Comparison of ENCODE assay signal across 16 cellular contexts in the genomic region with DNA sequence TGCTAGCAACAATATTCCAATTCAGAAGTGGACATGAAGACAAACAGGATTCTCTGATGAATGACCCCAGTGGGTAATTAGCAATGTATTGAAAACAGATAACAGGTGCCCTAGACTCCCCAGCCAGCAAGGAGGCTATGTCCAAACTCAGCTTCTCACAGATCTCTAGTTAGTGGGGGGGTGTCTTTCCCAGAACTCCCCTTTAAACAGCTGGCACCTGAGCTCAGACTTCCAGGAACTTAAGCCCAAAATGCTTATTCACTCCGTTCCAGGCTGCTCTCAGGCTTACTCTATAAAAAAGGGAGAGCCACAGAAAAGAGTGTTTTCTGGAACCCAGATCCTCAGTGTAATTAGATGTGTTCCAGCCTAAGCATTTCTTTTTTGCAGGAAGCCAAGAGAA.
"Had no signal": no experiment of that assay in that cellular context is flagged by ENCODE, and none has a peak within 500 bp of the region (broad histone marks: within the 10 kb centered on the region; RNA-seq: fewer than 3 reads in every experiment).

No MANE protein-coding gene starts in this region.

- ATAC-seq: foreskin keratinocyte, heart left ventricle, left colon, mucosa of descending colon, natural killer cell had no signal

- H3K4me3 ChIP-seq: colonic mucosa, esophagus squamous epithelium, heart left ventricle, mucosa of descending colon, sigmoid colon, stomach had no signal

- H3K27me3 ChIP-seq: colonic mucosa, esophagus squamous epithelium, foreskin keratinocyte, heart left ventricle, sigmoid colon, stomach had no signal

- H3K36me3 ChIP-seq: colonic mucosa, esophagus squamous epithelium, heart left ventricle, sigmoid colon, stomach had no signal

- H3K4me1 ChIP-seq: colonic mucosa, foreskin keratinocyte had no signal

- H3K9me3 ChIP-seq: colonic mucosa, esophagus squamous epithelium, mucosa of descending colon, sigmoid colon, stomach had no signal

- H3K27ac ChIP-seq: colonic mucosa, esophagus squamous epithelium, foreskin keratinocyte had no signal

- DNase-seq: colonic mucosa; dermis blood vessel endothelial cell; esophagus squamous epithelium; foreskin keratinocyte; heart left ventricle; hippocampal formation; left colon; mammary epithelial cell; mucosa of descending colon; natural killer cell; occipital lobe; sigmoid colon; small intestine; stimulated activated CD4-positive, alpha-beta T cell treated with anti-CD3 and anti-CD28 coated beads, Interleukin-12 subunit alpha, Interleukin-12 subunit beta, amount 100 ng/mL, for 4 hours; stimulated activated naive CD4-positive, alpha-beta T cell; stomach had no signal
